Comparison of ENCODE assay signal across 8 cellular contexts in genomic region chr12:47904647-47905312, GRCh38. TPM values are rescaled to one million over a fixed set of nuclear protein-coding genes. Genes with fewer than 3 reads are reported as not detected.
DNase-seq lines count a peak whose midpoint lies in the region; ATAC-seq and TF ChIP-seq lines count a peak whose summit lies in the region.

Gene VDR, minus strand, starts transcription at chr12:47904994. Its CDS starts 25,881 bp downstream, at chr12:47879113.

- peak within 1 kb of the TSS; percentile 93 for H3K27ac ChIP-seq in neutrophil
- H3K27ac ChIP-seq in thyroid gland, result peak within 1 kb of the TSS; percentile 68 to 74 (median 73)

- peak; percentile 82 for DNase-seq in DMS153 (lab: John Stamatoyannopoulos, UW)
- peak; percentile 82 for DNase-seq in LNCaP clone FGC (ENCODE audit: low read depth)
- peak; percentile 89 for DNase-seq in activated effector memory CD4-positive, alpha-beta T cell treated with anti-CD3 and anti-CD28 coated beads, Interleukin-2, amount 50 U/mL, for 16 hours
- peak; percentile 71 for DNase-seq in foreskin melanocyte
- peak; percentile 84 to 85 for DNase-seq in thyroid gland

- TF ChIP-seq POLR2A in Raji (IDR thresholded peaks at IDR 0.05; ENCODE audit: insufficient read depth, low read depth, low read length) (peak; percentile 82), thyroid gland (IDR thresholded peaks at IDR 0.05) (peak in 1 of 2 donors; percentile 73)

- H3K4me1 ChIP-seq in neutrophil (ENCODE audit: control insufficient read depth in 1 of 2, insufficient read depth in 1 of 2, low read depth in 1 of 2, low read length in 1 of 2) (peaks cover 55 to 56% of the 10 kb centered on the region in 2 experiments), thyroid gland (peaks cover 9 to 11% of the 10 kb centered on the region in 2 donors)

- peaks cover under 1% of the 10 kb centered on the region for H3K36me3 ChIP-seq in neutrophil
- no peaks in the 10 kb centered on the region for H3K36me3 ChIP-seq in thyroid gland

- H3K9me3 ChIP-seq in neutrophil, result no peaks in the 10 kb centered on the region
- no peaks in the 10 kb centered on the region for H3K9me3 ChIP-seq in thyroid gland

- H3K27me3 ChIP-seq in neutrophil (peaks cover 36% of the 10 kb centered on the region), thyroid gland (no peaks in the 10 kb centered on the region)

- intact Hi-C loops in thyroid gland (cut with DNase I), result loop anchor here (5.0 kb wide), 1 partner anchor 43 kb away; no protein-coding TSS in a partner anchor

- WGBS in thyroid gland, 2 donors, result 0 to 2% methylated on average over 22 to 25 of the region's 48 CpGs

- TF ChIP-seq CTCF in LNCaP clone FGC (IDR thresholded peaks at IDR 0.05; ENCODE audit: control insufficient read depth, extremely low read depth, insufficient read depth) (peak; percentile 44), neutrophil (IDR thresholded peaks at IDR 0.05) (peak; percentile 34), thyroid gland (IDR thresholded peaks at IDR 0.05) (peak in 1 of 6 experiments; percentile 35)

- ATAC-seq in GM21737 (IDR thresholded peaks at IDR 0.05; ENCODE audit: unreplicated experiment), result peak; percentile 61

- H3K4me3 ChIP-seq in LNCaP clone FGC (ENCODE audit: low read depth, low read length), result peak within 1 kb of the TSS; percentile 69
- peak within 1 kb of the TSS; percentile 90 to 92 for H3K4me3 ChIP-seq in neutrophil (ENCODE audit: low read depth in 1 of 2, low read length in 1 of 2)
- peak within 1 kb of the TSS; percentile 44 to 91 (median 81) for H3K4me3 ChIP-seq in thyroid gland (replicated peaks in 1 of 3)

RNA-seq across cellular contexts. Expression of gene VDR, which starts in this region (rescaled TPM):
- total RNA-seq in thyroid gland, result 1 to 10 TPM; 3.5 to 5.2 (median 3.9) TPM

Comparison
In these comparisons a context has a peak if more than half of its experiments do, and no peak if none do; other contexts are left out.
1. Peak in every context shown above with its lines: DNase-seq, ATAC-seq, H3K4me3 ChIP-seq and H3K27ac ChIP-seq.